In the genomic region with DNA sequence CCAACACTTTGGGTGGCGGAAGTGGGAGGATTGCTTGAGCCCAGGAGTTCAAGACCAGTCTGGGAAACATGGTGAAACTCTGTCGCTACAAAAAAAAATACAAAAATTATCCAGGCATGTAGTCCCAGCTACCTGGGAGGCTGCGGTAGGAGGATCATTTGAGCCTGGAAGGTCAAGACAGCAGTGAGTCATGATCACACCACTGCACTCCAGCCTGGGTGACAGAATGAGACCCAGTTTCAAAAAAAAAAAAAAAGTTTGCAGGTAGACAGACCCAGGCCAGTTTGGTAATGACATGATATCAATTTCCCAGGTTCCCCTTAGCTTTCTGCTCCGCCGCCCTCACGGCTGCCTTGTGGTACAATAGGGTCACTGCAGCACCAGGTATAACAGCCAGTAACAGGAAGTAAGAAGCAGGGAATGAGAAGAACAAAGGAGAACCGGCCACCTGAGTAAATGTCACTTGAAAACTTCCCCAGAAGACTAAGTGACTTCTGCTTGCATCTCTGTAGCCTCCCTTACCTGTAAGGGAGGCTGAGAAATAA, we compare ENCODE assay signal across 18 cellular contexts.
DNase-seq lines count a peak whose midpoint lies in the region; ATAC-seq and TF ChIP-seq lines count a peak whose summit lies in the region.
"Had no signal": no experiment of that assay in that cellular context is flagged by ENCODE, and none has a peak within 500 bp of the region (broad histone marks: within the 10 kb centered on the region; RNA-seq: fewer than 3 reads in every experiment).

No MANE protein-coding gene starts in this region.

- ATAC-seq in left lobe of liver: no peak
- ATAC-seq: right cardiac atrium, Right ventricle myocardium inferior, T-helper 17 cell had no signal

- no peak overlapping the region for H3K4me2 ChIP-seq in PC-9
- H3K4me2 ChIP-seq: neural progenitor cell had no signal

- H3F3A ChIP-seq in PC-9 (ENCODE audit: insufficient read depth, low read depth): no peaks in the 10 kb centered on the region

- H3K9me2 ChIP-seq in PC-9 (ENCODE audit: insufficient read depth): no peaks in the 10 kb centered on the region

- H2AFZ ChIP-seq in PC-9: no peak overlapping the region
- H2AFZ ChIP-seq: neural progenitor cell had no signal

- DNase-seq in DMS53 treated with DMSO at 0.1 percent for 48 hours (lab: John Stamatoyannopoulos, UW; ENCODE audit: unreplicated experiment): peak; percentile 17
- DNase-seq in PC-9: no peak
- DNase-seq in glomerular visceral epithelial cell (ENCODE audit: extremely low spot score): peak; percentile 8
- DNase-seq in putamen (ENCODE audit: low spot score): no peak
- DNase-seq in epidermal melanocyte (ENCODE audit: insufficient read length, low spot score): no peak
- DNase-seq in NCI-H1105 treated with DMSO at 0.1 percent for 48 hours (lab: John Stamatoyannopoulos, UW): no peak
- no peak for DNase-seq in left lobe of liver (ENCODE audit: low spot score)
- DNase-seq: activated B cell treated with CpG ODN at 0.5 μM for 24 hours, COR-L47, hypothalamus, midbrain, NCI-H1092 treated with DMSO at 0.1 percent for 48 hours, NCI-H2171 treated with DMSO at 0.1 percent for 48 hours, right cardiac atrium, T-helper 17 cell had no signal

- H4K20me1 ChIP-seq in PC-9 (ENCODE audit: insufficient read depth): no peaks in the 10 kb centered on the region

- H3K27ac ChIP-seq in 22Rv1 (no peak overlapping the region), PC-9 (no peak overlapping the region)
- H3K27ac ChIP-seq: neural progenitor cell had no signal

- CTCF ChIA-PET in PC-9 (lab: Charles Lee): interaction anchor here (0.7 kb wide), 1 partner anchor 254 kb away, joined by 3 read pairs; no protein-coding TSS in a partner anchor

- POLR2A ChIA-PET in PC-9 (lab: Charles Lee; ENCODE audit: unreplicated experiment): no interaction called here

- TF ChIP-seq CTCF in 22Rv1 (IDR thresholded peaks at IDR 0.05) (0 out of 2 replicates have a peak, but pooled peaks have one; percentile 10), PC-9 (conservative IDR thresholded peaks at IDR 0.05) (0 out of 2 replicates have a peak, but pooled peaks have one; percentile 24)

- H3K36me3 ChIP-seq in PC-9 (ENCODE audit: low read depth): no peaks in the 10 kb centered on the region
- H3K36me3 ChIP-seq: neural progenitor cell had no signal

- no peaks in the 10 kb centered on the region for H3K4me1 ChIP-seq in PC-9 (replicated peaks; ENCODE audit: insufficient read depth)
- H3K4me1 ChIP-seq: neural progenitor cell had no signal

- no peak overlapping the region for H3K4me3 ChIP-seq in PC-9
- H3K4me3 ChIP-seq: neural progenitor cell had no signal

- H3K27me3 ChIP-seq in PC-9 (ENCODE audit: insufficient read depth, low read depth): peaks cover 15% of the 10 kb centered on the region; the same call in 1 of the 2 replicates
- H3K27me3 ChIP-seq: neural progenitor cell had no signal

- H3K79me2 ChIP-seq in PC-9 (ENCODE audit: low read depth): no peaks in the 10 kb centered on the region

- intact Hi-C loops in PC-9 (cut with micrococcal nuclease; ENCODE audit: unreplicated experiment): no loop called here

- no TSS peak for BruUV-seq in PC-9 (replicated peaks; lab: Mats Ljungman, UMichigan)

- no peaks in the 10 kb centered on the region for H3K9me3 ChIP-seq in PC-9 (ENCODE audit: insufficient read depth, low read depth)

Comparison
In these comparisons a context has a peak if more than half of its experiments do, and no peak if none do; other contexts are left out.
1. DNase-seq: peak in DMS53 treated with DMSO at 0.1 percent for 48 hours (single experiment) and glomerular visceral epithelial cell (single experiment); none in PC-9 (0 of 2), putamen (single experiment), epidermal melanocyte (single experiment), NCI-H1105 treated with DMSO at 0.1 percent for 48 hours (single experiment) and left lobe of liver (single experiment).